1 cellular context compared by ENCODE assay signal in the genomic region with DNA sequence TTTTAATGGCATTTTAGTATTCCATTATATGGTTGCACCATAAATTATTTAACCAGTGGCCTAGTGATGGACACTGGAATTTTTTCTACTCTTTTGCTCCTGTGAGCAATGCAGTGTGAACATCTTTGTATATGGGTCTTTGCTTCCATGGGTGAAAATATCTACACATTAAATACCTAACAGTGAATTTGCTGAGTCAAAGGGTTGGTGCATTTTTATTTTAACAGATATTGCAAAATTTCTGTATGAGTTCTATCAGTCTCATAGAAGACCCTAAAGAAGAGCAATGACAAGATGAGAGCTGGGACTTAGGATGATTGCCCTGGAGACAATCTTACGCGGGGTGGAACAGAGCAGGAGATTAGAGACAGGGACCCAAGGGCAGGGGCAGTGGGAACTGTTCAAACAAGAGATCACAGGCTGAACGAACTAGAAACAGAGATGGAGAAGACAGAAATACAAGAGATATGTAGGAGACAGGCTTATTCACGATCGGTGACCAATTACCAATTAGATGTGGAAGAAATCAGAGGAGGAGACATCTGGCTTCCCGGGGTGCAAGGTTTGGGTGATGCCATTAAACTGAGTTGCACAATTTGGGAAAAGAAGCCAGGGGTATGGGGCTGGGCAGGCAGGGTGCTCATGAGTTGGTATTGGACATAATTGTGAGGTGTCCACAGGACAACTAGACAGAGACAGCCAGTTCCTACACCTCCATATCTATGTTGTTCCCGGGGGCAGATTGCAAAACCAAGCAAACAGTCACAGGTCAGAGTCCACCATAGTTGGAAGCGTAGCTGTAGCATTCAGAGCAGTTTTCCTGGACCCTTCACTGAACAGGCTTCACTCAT.
TF ChIP-seq lines count a peak whose summit lies in the region.

No MANE protein-coding gene starts in this region.

TF ChIP-seq in HepG2, 621 proteins besides CTCF, POLR2A, EP300 and RAD21 (continued from another document and continues in another):
- no peak; the same call in 1 of the 2 replicates for TF ChIP-seq ZNF770 (CRISPR knock-in tag; IDR thresholded peaks at IDR 0.05)
- TF ChIP-seq ZNF235 (CRISPR knock-in tag; IDR thresholded peaks at IDR 0.05; ENCODE audit: borderline replicate concordance), result no peak
- TF ChIP-seq ZFX (CRISPR knock-in tag; IDR thresholded peaks at IDR 0.05; ENCODE audit: low read depth), result no peak
- TF ChIP-seq MXD1 (CRISPR knock-in tag; IDR thresholded peaks at IDR 0.05), result no peak
- no peak; the same call in 1 of the 2 replicates for TF ChIP-seq ARID2 (CRISPR knock-in tag; IDR thresholded peaks at IDR 0.05; ENCODE audit: borderline replicate concordance)
- no peak for TF ChIP-seq ZFP62 (CRISPR knock-in tag; IDR thresholded peaks at IDR 0.05)
- no peak for TF ChIP-seq SETDB1 (CRISPR knock-in tag; IDR thresholded peaks at IDR 0.05; ENCODE audit: borderline replicate concordance)
- TF ChIP-seq EZH2 (conservative IDR thresholded peaks at IDR 0.05; ENCODE audit: low read depth, low read length), result no peak
- no peak for TF ChIP-seq KLF13 (CRISPR knock-in tag; IDR thresholded peaks at IDR 0.05)
- no peak for TF ChIP-seq JARID2 (CRISPR knock-in tag; IDR thresholded peaks at IDR 0.05; ENCODE audit: insufficient replicate concordance)
- TF ChIP-seq PRPF4 (IDR thresholded peaks at IDR 0.05; ENCODE audit: low read depth, low read length, poor library complexity, severe bottlenecking), result no peak
- TF ChIP-seq, protein P1, sequence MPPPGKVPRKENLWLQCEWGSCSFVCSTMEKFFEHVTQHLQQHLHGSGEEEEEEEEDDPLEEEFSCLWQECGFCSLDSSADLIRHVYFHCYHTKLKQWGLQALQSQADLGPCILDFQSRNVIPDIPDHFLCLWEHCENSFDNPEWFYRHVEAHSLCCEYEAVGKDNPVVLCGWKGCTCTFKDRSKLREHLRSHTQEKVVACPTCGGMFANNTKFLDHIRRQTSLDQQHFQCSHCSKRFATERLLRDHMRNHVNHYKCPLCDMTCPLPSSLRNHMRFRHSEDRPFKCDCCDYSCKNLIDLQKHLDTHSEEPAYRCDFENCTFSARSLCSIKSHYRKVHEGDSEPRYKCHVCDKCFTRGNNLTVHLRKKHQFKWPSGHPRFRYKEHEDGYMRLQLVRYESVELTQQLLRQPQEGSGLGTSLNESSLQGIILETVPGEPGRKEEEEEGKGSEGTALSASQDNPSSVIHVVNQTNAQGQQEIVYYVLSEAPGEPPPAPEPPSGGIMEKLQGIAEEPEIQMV (CRISPR knock-in tag; IDR thresholded peaks at IDR 0.05; ENCODE audit: low read depth), result peak; percentile 82; the same call in 1 of the 2 replicates
- TF ChIP-seq ZNF276 (CRISPR knock-in tag; IDR thresholded peaks at IDR 0.05; ENCODE audit: low read depth), result no peak; the same call in 1 of the 2 replicates
- TF ChIP-seq PLSCR1 (CRISPR knock-in tag; IDR thresholded peaks at IDR 0.05; ENCODE audit: borderline replicate concordance), result no peak
- no peak for TF ChIP-seq ZNF326 (CRISPR knock-in tag; IDR thresholded peaks at IDR 0.05; ENCODE audit: borderline replicate concordance)
- TF ChIP-seq NFYB (CRISPR knock-in tag; IDR thresholded peaks at IDR 0.05), result 0 out of 2 replicates have a peak, but pooled peaks have one; percentile 24
- no peak for TF ChIP-seq ZMAT5 (CRISPR knock-in tag; IDR thresholded peaks at IDR 0.05; ENCODE audit: borderline replicate concordance, low read depth)
- no peak for TF ChIP-seq ZNF343 (CRISPR knock-in tag; IDR thresholded peaks at IDR 0.05)
- TF ChIP-seq GPBP1L1 (CRISPR knock-in tag; IDR thresholded peaks at IDR 0.05), result no peak
- peak; percentile 84; the same call in 1 of the 2 replicates for TF ChIP-seq HOXD1 (CRISPR knock-in tag; IDR thresholded peaks at IDR 0.05)
- TF ChIP-seq SOX6 (IDR thresholded peaks at IDR 0.05), result no peak
- TF ChIP-seq SOX6 (CRISPR knock-in tag; IDR thresholded peaks at IDR 0.05), result peak; percentile 96
- peak; percentile 89 for TF ChIP-seq SOX13 (IDR thresholded peaks at IDR 0.05)
- TF ChIP-seq SOX13 (CRISPR knock-in tag; conservative IDR thresholded peaks at IDR 0.05 in 1 of 2, IDR thresholded peaks at IDR 0.05 in 1 of 2), result peak in 1 of 2 experiments; percentile 95; a peak in 2 of 4 replicates
- TF ChIP-seq JDP2 (CRISPR knock-in tag; IDR thresholded peaks at IDR 0.05; ENCODE audit: borderline replicate concordance), result no peak; the same call in 1 of the 2 replicates
- TF ChIP-seq PAWR (CRISPR knock-in tag; IDR thresholded peaks at IDR 0.05; ENCODE audit: borderline replicate concordance), result no peak
- no peak for TF ChIP-seq RAD51 (IDR thresholded peaks at IDR 0.05; ENCODE audit: borderline replicate concordance)
- TF ChIP-seq BORCS8-MEF2B (CRISPR knock-in tag; IDR thresholded peaks at IDR 0.05), result peak; percentile 72
- no peak for TF ChIP-seq U2AF2 (IDR thresholded peaks at IDR 0.05; ENCODE audit: low read depth, low read length)
- TF ChIP-seq ZBTB38 (CRISPR knock-in tag; IDR thresholded peaks at IDR 0.05), result peak; percentile 70; the same call in 1 of the 2 replicates
- TF ChIP-seq HNF4A (CRISPR knock-in tag; IDR thresholded peaks at IDR 0.05), result peak; percentile 100
- peak; percentile 35; the same call in 1 of the 2 replicates for TF ChIP-seq ZNF24 (IDR thresholded peaks at IDR 0.05)
- TF ChIP-seq MXD4 (CRISPR knock-in tag; IDR thresholded peaks at IDR 0.05), result peak; percentile 88
- peak; percentile 92 for TF ChIP-seq ZNF280D (CRISPR knock-in tag; IDR thresholded peaks at IDR 0.05)
- TF ChIP-seq, protein P2, sequence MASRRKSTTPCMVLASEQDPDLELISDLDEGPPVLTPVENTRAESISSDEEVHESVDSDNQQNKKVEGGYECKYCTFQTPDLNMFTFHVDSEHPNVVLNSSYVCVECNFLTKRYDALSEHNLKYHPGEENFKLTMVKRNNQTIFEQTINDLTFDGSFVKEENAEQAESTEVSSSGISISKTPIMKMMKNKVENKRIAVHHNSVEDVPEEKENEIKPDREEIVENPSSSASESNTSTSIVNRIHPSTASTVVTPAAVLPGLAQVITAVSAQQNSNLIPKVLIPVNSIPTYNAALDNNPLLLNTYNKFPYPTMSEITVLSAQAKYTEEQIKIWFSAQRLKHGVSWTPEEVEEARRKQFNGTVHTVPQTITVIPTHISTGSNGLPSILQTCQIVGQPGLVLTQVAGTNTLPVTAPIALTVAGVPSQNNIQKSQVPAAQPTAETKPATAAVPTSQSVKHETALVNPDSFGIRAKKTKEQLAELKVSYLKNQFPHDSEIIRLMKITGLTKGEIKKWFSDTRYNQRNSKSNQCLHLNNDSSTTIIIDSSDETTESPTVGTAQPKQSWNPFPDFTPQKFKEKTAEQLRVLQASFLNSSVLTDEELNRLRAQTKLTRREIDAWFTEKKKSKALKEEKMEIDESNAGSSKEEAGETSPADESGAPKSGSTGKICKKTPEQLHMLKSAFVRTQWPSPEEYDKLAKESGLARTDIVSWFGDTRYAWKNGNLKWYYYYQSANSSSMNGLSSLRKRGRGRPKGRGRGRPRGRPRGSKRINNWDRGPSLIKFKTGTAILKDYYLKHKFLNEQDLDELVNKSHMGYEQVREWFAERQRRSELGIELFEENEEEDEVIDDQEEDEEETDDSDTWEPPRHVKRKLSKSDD (CRISPR knock-in tag; IDR thresholded peaks at IDR 0.05; ENCODE audit: low read depth), result no peak
- no peak for TF ChIP-seq ZNF790 (CRISPR knock-in tag; IDR thresholded peaks at IDR 0.05; ENCODE audit: borderline replicate concordance)
- TF ChIP-seq SUZ12 (IDR thresholded peaks at IDR 0.05; ENCODE audit: low read depth, low read length), result no peak
- no peak; the same call in 1 of the 2 replicates for TF ChIP-seq SMAD1 (CRISPR knock-in tag; IDR thresholded peaks at IDR 0.05; ENCODE audit: borderline replicate concordance, low read depth)
- no peak for TF ChIP-seq TCF7L2 (IDR thresholded peaks at IDR 0.05; ENCODE audit: low read depth, low read length)
- TF ChIP-seq SAFB2 (CRISPR knock-in tag; IDR thresholded peaks at IDR 0.05; ENCODE audit: borderline replicate concordance, low read depth), result peak; percentile 87; the same call in 1 of the 2 replicates
- TF ChIP-seq ELF1 (CRISPR knock-in tag; IDR thresholded peaks at IDR 0.05), result peak; percentile 62
- peak; percentile 91; the same call in 1 of the 2 replicates for TF ChIP-seq ZNF431 (CRISPR knock-in tag; IDR thresholded peaks at IDR 0.05; ENCODE audit: borderline replicate concordance, low read depth)
- no peak for TF ChIP-seq MATR3 (CRISPR knock-in tag; IDR thresholded peaks at IDR 0.05)
- TF ChIP-seq, protein P3, sequence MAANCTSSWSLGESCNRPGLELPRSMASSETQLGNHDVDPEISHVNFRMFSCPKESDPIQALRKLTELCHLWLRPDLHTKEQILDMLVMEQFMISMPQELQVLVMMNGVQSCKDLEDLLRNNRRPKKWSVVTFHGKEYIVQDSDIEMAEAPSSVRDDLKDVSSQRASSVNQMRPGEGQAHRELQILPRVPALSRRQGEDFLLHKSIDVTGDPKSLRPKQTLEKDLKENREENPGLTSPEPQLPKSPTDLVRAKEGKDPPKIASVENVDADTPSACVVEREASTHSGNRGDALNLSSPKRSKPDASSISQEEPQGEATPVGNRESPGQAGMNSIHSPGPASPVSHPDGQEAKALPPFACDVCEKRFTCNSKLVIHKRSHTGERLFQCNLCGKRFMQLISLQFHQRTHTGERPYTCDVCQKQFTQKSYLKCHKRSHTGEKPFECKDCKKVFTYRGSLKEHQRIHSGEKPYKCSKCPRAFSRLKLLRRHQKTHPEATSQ (CRISPR knock-in tag; IDR thresholded peaks at IDR 0.05; ENCODE audit: borderline replicate concordance), result peak; percentile 55; the same call in 1 of the 2 replicates
- no peak; the same call in 1 of the 2 replicates for TF ChIP-seq CHD4 (IDR thresholded peaks at IDR 0.05; ENCODE audit: borderline replicate concordance, low read length)
- peak; percentile 81 for TF ChIP-seq SIX4 (CRISPR knock-in tag; IDR thresholded peaks at IDR 0.05)
